ENCODE assay signal across 16 cellular contexts in the genomic region with DNA sequence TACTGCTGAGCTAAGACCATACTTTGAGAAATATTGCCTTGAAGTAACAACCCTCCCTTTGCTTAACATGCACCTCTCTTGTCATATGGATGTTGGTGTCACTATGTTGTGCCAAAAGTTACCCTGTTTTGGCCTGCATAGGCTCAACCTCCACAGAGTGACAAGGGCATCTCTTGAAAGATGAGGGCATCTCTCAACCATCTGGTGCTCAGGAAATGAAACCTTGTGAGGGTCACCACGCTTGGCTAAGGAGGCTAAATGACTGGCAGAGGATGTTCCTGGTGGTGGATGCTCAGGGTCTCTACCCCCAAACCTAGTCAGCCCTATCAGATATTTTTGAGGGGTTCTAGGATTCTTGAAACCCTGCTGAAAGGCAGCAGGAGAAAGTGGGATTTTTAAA.
DNase-seq lines count a peak whose midpoint lies in the region; ATAC-seq and FAIRE-seq lines count a peak whose summit lies in the region.
"Had no signal": no experiment of that assay in that cellular context is flagged by ENCODE, and none has a peak within 500 bp of the region (broad histone marks: within the 10 kb centered on the region; RNA-seq: fewer than 3 reads in every experiment).

No MANE protein-coding gene starts in this region.

- no peak overlapping the region for H3K27ac Mint-ChIP-seq in stimulated activated naive B cell treated with anti-CD40 and anti-IgM and Interleukin-4, amounts not matched to agents 10 μg/mL and 1 μg/mL and 100 μg/mL, for 72 hours
- H3K27ac Mint-ChIP-seq: IgD-negative memory B cell had no signal

- ATAC-seq in GM18511 (IDR thresholded peaks at IDR 0.05; ENCODE audit: unreplicated experiment) = peak; percentile 33
- ATAC-seq in GM19463 (IDR thresholded peaks at IDR 0.05; ENCODE audit: unreplicated experiment) = peak; percentile 42
- ATAC-seq in stimulated activated naive B cell treated with anti-CD40 and anti-IgM and Interleukin-4, amounts not matched to agents 10 μg/mL and 1 μg/mL and 100 μg/mL, for 72 hours (replicated peaks) = peak; percentile 41 to 53
- no peak for ATAC-seq in HG03175 (IDR thresholded peaks at IDR 0.05; ENCODE audit: unreplicated experiment)

- H3K4me1 Mint-ChIP-seq in stimulated activated naive B cell treated with anti-CD40 and anti-IgM and Interleukin-4, amounts not matched to agents 10 μg/mL and 1 μg/mL and 100 μg/mL, for 72 hours = peaks cover 16 to 32% of the 10 kb centered on the region in 2 donors

- no peaks in the 10 kb centered on the region for H3K36me3 Mint-ChIP-seq in stimulated activated naive B cell treated with anti-CD40 and anti-IgM and Interleukin-4, amounts not matched to agents 10 μg/mL and 1 μg/mL and 100 μg/mL, for 72 hours

- H3K4me3 Mint-ChIP-seq in stimulated activated naive B cell treated with anti-CD40 and anti-IgM and Interleukin-4, amounts not matched to agents 10 μg/mL and 1 μg/mL and 100 μg/mL, for 72 hours = no peak overlapping the region
- H3K4me3 Mint-ChIP-seq: IgD-negative memory B cell had no signal

- DNase-seq in HTR-8/SVneo (ENCODE audit: insufficient read length, low spot score) (no peak), NCI-H1436 (lab: John Stamatoyannopoulos, UW) (no peak), epidermal melanocyte (ENCODE audit: insufficient read length, low spot score) (no peak)
- no peak for DNase-seq in stimulated activated naive B cell treated with anti-CD40 and anti-IgM and Interleukin-4, amounts not matched to agents 10 μg/mL and 1 μg/mL and 100 μg/mL, for 72 hours
- DNase-seq: BE2C; DMS 273 treated with DMSO at 0.1 percent for 48 hours; MV-4-11; NCI-H2107; NCI-H226; NCI-H526; NK-92 treated with Interleukin-12 subunit alpha and Interleukin-12 subunit beta, amount 100 ng/mL, for 24 hours; T-helper 1 cell had no signal

- FAIRE-seq in HTR-8/SVneo (lab: Jason Lieb, UNC) = peak; percentile 38

- H3K9me3 Mint-ChIP-seq in stimulated activated naive B cell treated with anti-CD40 and anti-IgM and Interleukin-4, amounts not matched to agents 10 μg/mL and 1 μg/mL and 100 μg/mL, for 72 hours = no peaks in the 10 kb centered on the region

- peaks cover 30 to 34% of the 10 kb centered on the region in 2 donors for H3K27me3 Mint-ChIP-seq in stimulated activated naive B cell treated with anti-CD40 and anti-IgM and Interleukin-4, amounts not matched to agents 10 μg/mL and 1 μg/mL and 100 μg/mL, for 72 hours
